1 cellular context compared by ENCODE assay signal in the genomic region with DNA sequence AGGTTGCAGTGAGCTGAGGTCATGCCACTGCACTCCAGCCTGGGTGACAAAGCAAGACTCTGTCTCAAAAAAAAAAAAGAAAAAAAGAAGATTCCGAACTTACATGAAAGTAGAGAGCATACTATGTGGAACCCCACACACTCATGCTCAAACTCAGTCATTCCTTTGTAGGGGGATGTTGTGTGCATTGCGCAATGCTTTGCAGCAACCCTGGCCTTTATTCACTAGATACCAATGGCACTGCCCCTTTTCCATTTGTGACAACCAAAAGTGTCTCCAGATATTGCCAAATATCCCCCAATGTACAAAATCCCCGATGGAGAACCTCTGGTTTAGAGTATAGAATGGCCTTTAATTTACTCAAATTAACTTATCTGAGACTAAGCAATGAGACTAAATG.
TF ChIP-seq lines count a peak whose summit lies in the region.

No MANE protein-coding gene starts in this region.

TF ChIP-seq in GM23338, 12 proteins besides CTCF, POLR2A, EP300 and RAD21 (continued from another document):
- TF ChIP-seq, protein P1, sequence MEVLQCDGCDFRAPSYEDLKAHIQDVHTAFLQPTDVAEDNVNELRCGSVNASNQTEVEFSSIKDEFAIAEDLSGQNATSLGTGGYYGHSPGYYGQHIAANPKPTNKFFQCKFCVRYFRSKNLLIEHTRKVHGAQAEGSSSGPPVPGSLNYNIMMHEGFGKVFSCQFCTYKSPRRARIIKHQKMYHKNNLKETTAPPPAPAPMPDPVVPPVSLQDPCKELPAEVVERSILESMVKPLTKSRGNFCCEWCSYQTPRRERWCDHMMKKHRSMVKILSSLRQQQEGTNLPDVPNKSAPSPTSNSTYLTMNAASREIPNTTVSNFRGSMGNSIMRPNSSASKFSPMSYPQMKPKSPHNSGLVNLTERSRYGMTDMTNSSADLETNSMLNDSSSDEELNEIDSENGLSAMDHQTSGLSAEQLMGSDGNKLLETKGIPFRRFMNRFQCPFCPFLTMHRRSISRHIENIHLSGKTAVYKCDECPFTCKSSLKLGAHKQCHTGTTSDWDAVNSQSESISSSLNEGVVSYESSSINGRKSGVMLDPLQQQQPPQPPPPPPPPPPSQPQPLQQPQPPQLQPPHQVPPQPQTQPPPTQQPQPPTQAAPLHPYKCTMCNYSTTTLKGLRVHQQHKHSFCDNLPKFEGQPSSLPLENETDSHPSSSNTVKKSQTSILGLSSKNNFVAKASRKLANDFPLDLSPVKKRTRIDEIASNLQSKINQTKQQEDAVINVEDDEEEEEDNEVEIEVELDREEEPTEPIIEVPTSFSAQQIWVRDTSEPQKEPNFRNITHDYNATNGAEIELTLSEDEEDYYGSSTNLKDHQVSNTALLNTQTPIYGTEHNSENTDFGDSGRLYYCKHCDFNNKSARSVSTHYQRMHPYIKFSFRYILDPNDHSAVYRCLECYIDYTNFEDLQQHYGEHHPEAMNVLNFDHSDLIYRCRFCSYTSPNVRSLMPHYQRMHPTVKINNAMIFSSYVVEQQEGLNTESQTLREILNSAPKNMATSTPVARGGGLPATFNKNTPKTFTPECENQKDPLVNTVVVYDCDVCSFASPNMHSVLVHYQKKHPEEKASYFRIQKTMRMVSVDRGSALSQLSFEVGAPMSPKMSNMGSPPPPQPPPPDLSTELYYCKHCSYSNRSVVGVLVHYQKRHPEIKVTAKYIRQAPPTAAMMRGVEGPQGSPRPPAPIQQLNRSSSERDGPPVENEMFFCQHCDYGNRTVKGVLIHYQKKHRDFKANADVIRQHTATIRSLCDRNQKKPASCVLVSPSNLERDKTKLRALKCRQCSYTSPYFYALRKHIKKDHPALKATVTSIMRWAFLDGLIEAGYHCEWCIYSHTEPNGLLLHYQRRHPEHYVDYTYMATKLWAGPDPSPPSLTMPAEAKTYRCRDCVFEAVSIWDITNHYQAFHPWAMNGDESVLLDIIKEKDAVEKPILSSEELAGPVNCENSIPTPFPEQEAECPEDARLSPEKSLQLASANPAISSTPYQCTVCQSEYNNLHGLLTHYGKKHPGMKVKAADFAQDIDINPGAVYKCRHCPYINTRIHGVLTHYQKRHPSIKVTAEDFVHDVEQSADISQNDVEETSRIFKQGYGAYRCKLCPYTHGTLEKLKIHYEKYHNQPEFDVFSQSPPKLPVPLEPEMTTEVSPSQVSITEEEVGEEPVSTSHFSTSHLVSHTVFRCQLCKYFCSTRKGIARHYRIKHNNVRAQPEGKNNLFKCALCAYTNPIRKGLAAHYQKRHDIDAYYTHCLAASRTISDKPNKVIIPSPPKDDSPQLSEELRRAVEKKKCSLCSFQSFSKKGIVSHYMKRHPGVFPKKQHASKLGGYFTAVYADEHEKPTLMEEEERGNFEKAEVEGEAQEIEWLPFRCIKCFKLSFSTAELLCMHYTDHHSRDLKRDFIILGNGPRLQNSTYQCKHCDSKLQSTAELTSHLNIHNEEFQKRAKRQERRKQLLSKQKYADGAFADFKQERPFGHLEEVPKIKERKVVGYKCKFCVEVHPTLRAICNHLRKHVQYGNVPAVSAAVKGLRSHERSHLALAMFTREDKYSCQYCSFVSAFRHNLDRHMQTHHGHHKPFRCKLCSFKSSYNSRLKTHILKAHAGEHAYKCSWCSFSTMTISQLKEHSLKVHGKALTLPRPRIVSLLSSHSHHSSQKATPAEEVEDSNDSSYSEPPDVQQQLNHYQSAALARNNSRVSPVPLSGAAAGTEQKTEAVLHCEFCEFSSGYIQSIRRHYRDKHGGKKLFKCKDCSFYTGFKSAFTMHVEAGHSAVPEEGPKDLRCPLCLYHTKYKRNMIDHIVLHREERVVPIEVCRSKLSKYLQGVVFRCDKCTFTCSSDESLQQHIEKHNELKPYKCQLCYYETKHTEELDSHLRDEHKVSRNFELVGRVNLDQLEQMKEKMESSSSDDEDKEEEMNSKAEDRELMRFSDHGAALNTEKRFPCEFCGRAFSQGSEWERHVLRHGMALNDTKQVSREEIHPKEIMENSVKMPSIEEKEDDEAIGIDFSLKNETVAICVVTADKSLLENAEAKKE (CRISPR knock-in tag; IDR thresholded peaks at IDR 0.05) = no peak
- TF ChIP-seq, protein P2, sequence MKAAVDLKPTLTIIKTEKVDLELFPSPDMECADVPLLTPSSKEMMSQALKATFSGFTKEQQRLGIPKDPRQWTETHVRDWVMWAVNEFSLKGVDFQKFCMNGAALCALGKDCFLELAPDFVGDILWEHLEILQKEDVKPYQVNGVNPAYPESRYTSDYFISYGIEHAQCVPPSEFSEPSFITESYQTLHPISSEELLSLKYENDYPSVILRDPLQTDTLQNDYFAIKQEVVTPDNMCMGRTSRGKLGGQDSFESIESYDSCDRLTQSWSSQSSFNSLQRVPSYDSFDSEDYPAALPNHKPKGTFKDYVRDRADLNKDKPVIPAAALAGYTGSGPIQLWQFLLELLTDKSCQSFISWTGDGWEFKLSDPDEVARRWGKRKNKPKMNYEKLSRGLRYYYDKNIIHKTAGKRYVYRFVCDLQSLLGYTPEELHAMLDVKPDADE (IDR thresholded peaks at IDR 0.05) = no peak
- TF ChIP-seq STAT1 (IDR thresholded peaks at IDR 0.05; ENCODE audit: unreplicated experiment) = no peak
- TF ChIP-seq JUNB (IDR thresholded peaks at IDR 0.05; ENCODE audit: unreplicated experiment) = no peak
- TF ChIP-seq POLR2AphosphoS5 (IDR thresholded peaks at IDR 0.05; ENCODE audit: low read depth) = no peak
